Comparison of ENCODE assay signal across 13 cellular contexts in the genomic region with DNA sequence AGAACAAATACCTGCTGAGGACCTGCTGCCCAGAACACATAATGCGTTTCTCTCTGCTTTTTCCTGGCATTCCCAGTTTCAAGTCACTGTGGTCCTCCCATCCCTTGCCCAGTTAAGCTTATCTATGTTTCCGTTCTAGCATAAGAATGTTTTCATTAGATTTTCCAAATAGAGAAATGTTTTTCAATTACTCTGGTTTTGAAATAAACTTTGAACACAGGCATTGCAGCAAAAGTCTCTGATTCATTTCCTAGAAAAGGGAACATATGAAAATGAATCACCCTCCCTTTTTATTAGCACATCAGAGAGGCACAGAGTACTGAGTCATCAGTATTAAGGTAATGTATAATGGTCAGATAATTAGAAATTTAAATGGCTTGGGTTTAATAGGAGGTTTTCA.
A peak's percentile ranks its signal among the peaks of the same experiment; 100 is the strongest.
DNase-seq lines count a peak whose midpoint lies in the region; ATAC-seq, FAIRE-seq and TF ChIP-seq lines count a peak whose summit lies in the region.
"Had no signal": no experiment of that assay in that cellular context is flagged by ENCODE, and none has a peak within 500 bp of the region (broad histone marks: within the 10 kb centered on the region; RNA-seq: fewer than 3 reads in every experiment).

No MANE protein-coding gene starts in this region.

- H2AFZ ChIP-seq in mammary epithelial cell (ENCODE audit: low read depth, low read length), result no peak overlapping the region

- peaks cover 16% of the 10 kb centered on the region for H3K9me3 ChIP-seq in left ventricle myocardium inferior (replicated peaks)
- H3K9me3 ChIP-seq in mammary epithelial cell (replicated peaks; ENCODE audit: insufficient read depth, low read length), result no peaks in the 10 kb centered on the region

- no peak overlapping the region for H3K9ac ChIP-seq in mammary epithelial cell (ENCODE audit: insufficient read depth, low read length)
- H3K9ac ChIP-seq: BLaER1 had no signal

- 87% methylated on average over 2 of the region's 2 CpGs for WGBS in mammary epithelial cell (ENCODE audit: low coverage, missing lambda C conversion rate)

- dilution Hi-C loops in mammary epithelial cell (cut with HindIII; ENCODE audit: low sequenced_read_pairs), result no loop called here

- H4K20me1 ChIP-seq in mammary epithelial cell (ENCODE audit: insufficient read depth, low read length), result no peaks in the 10 kb centered on the region
- H4K20me1 ChIP-seq: BLaER1 had no signal

- H3K27ac ChIP-seq in left ventricle myocardium inferior (replicated peaks), result no peak overlapping the region
- no peak overlapping the region for H3K27ac ChIP-seq in mammary epithelial cell (ENCODE audit: insufficient read depth, low read depth, low read length)
- H3K27ac ChIP-seq: BLaER1 had no signal

- peaks cover 7% of the 10 kb centered on the region for H3K4me1 ChIP-seq in left ventricle myocardium inferior
- peaks cover 7% of the 10 kb centered on the region for H3K4me1 ChIP-seq in mammary epithelial cell (ENCODE audit: insufficient read depth, low read length)
- H3K4me1 ChIP-seq: BLaER1 had no signal

- no peaks in the 10 kb centered on the region for H3K36me3 ChIP-seq in left ventricle myocardium inferior
- no peaks in the 10 kb centered on the region for H3K36me3 ChIP-seq in mammary epithelial cell (ENCODE audit: insufficient read depth, low read length)
- H3K36me3 ChIP-seq: BLaER1 had no signal

- H3K79me2 ChIP-seq in mammary epithelial cell (ENCODE audit: insufficient read depth, low read length), result no peaks in the 10 kb centered on the region

- DNase-seq in left ventricle myocardium superior (no peak), left ventricle myocardium inferior (no peak), mammary epithelial cell (peak; percentile 53), G401 (ENCODE audit: low spot score) (no peak), T-helper 1 cell (no peak), H4 (ENCODE audit: low spot score) (no peak)
- DNase-seq: activated T-cell treated with anti-CD3 and anti-CD28 coated beads, Interleukin-2, amount 50 U/mL, for 4 hours; stimulated activated CD4-positive, alpha-beta T cell treated with anti-CD3 and anti-CD28 coated beads, Interleukin-2, amount 100 ng/mL, for 24 hours had no signal

- CTCF ChIA-PET in mammary epithelial cell (lab: Charles Lee; ENCODE audit: low non-redundant PET), result no interaction called here

- BruUV-seq in mammary epithelial cell (replicated peaks; lab: Mats Ljungman, UMichigan), result no TSS peak

- TF ChIP-seq CTCF in left ventricle myocardium inferior (IDR thresholded peaks at IDR 0.05; ENCODE audit: borderline replicate concordance) (no peak), mammary epithelial cell (conservative IDR thresholded peaks at IDR 0.05 in 1 of 2, IDR thresholded peaks at IDR 0.05 in 1 of 2; ENCODE audit: extremely low read depth in 1 of 2, insufficient read depth in 1 of 2, low read depth in 1 of 2, low read length in 2 of 2) (no peak)

- H3K27me3 ChIP-seq in left ventricle myocardium inferior (ENCODE audit: low read depth) (no peaks in the 10 kb centered on the region), mammary epithelial cell (ENCODE audit: insufficient read depth, low read length) (no peaks in the 10 kb centered on the region)
- H3K27me3 ChIP-seq: BLaER1 had no signal

- H3K4me3 ChIP-seq in left ventricle myocardium inferior (no peak overlapping the region), mammary epithelial cell (replicated peaks in 1 of 3; ENCODE audit: insufficient read depth in 1 of 3, low read depth in 2 of 3, low read length in 3 of 3) (no peak overlapping the region)
- H3K4me3 ChIP-seq: BLaER1 had no signal

- in situ Hi-C loops in mammary epithelial cell (cut with MboI; ENCODE audit: low sequenced_read_pairs in 2 of 2) (no loop called here), G401 (cut with HindIII; ENCODE audit: low sequenced_read_pairs) (no loop called here)

- intact Hi-C loops in left ventricle myocardium superior (cut with micrococcal nuclease) (no loop called here), left ventricle myocardium inferior (cut with micrococcal nuclease) (no loop called here), mammary epithelial cell (cut with micrococcal nuclease) (no loop called here)

- ATAC-seq in left ventricle myocardium superior (peak; percentile 54), HG02763 (IDR thresholded peaks at IDR 0.05; ENCODE audit: unreplicated experiment) (no peak)
- ATAC-seq: activated T-cell treated with anti-CD3 and anti-CD28 coated beads, Interleukin-2, amount 50 U/mL, for 4 hours; natural killer cell treated with Interleukin-12 subunit alpha and Interleukin-12 subunit beta and Interleukin-15 and Interleukin-18, amount 100 ng/mL, for 72 hours had no signal

- peak overlapping the region; percentile 65 for H3K4me2 ChIP-seq in mammary epithelial cell (ENCODE audit: insufficient read depth, low read depth, low read length)
- H3K4me2 ChIP-seq: BLaER1 had no signal

- peak; percentile 41 for FAIRE-seq in islet of Langerhans (lab: Jason Lieb, UNC)
- FAIRE-seq: colon had no signal
